In genomic region chr3:94070341-94070911, GRCh38 we compare ENCODE assay signal across 18 cellular contexts. TPM values are rescaled to one million over a fixed set of nuclear protein-coding genes. Genes with fewer than 3 reads are reported as not detected.
DNase-seq lines count a peak whose midpoint lies in the region; ATAC-seq, FAIRE-seq and TF ChIP-seq lines count a peak whose summit lies in the region.
"Had no signal": no experiment of that assay in that cellular context is flagged by ENCODE, and none has a peak within 500 bp of the region (broad histone marks: within the 10 kb centered on the region; RNA-seq: fewer than 3 reads in every experiment).

No MANE protein-coding gene starts in this region.

- CTCF ChIA-PET in Calu3 (lab: Charles Lee), result interaction anchor here (1.2 kb wide), 1 partner anchor 10 kb away, joined by 3 read pairs; no protein-coding TSS in a partner anchor

- no peaks in the 10 kb centered on the region for H3K27me3 Mint-ChIP-seq in activated naive CD4-positive, alpha-beta T cell treated with anti-CD3 and anti-CD28 coated beads, Interleukin-2, amount 50 U/mL, for 24 hours
- no peaks in the 10 kb centered on the region for H3K27me3 Mint-ChIP-seq in Calu3 (ENCODE audit: unreplicated experiment)

- no peaks in the 10 kb centered on the region for H3K4me1 ChIP-seq in kidney (ENCODE audit: control insufficient read depth in 1 of 2, insufficient read depth in 1 of 2, low read depth in 1 of 2, low read length in 2 of 2)

- H3K9ac ChIP-seq in kidney (ENCODE audit: low read length in 2 of 2), result no peak overlapping the region

- DNase-seq in activated naive CD4-positive, alpha-beta T cell treated with Interleukin-2 at 50 U/mL for 16 hours, result no peak
- DNase-seq in stimulated activated naive CD8-positive, alpha-beta T cell treated with anti-CD3 and anti-CD28 coated beads, Interleukin-15, Interleukin-2, amounts not matched to agents 100 U/mL and 50 U/mL, for 24 hours, result no peak
- no peak for DNase-seq in kidney
- no peak for DNase-seq in GDM1 (lab: John Stamatoyannopoulos, UW)
- no peak for DNase-seq in Calu3
- DNase-seq: activated gamma-delta T cell treated with Interleukin-2 at 50 U/mL for 16 hours, MV-4-11 had no signal

- peaks cover 93% of the 10 kb centered on the region for H3K4me1 Mint-ChIP-seq in activated naive CD4-positive, alpha-beta T cell treated with anti-CD3 and anti-CD28 coated beads, Interleukin-2, amount 50 U/mL, for 24 hours
- peaks cover 8% of the 10 kb centered on the region for H3K4me1 Mint-ChIP-seq in Calu3 (ENCODE audit: low read depth, unreplicated experiment)

- H3K36me3 ChIP-seq in kidney (ENCODE audit: control insufficient read depth in 1 of 2, insufficient read depth in 2 of 2, low read length in 2 of 2), result peaks cover 3 to 6% of the 10 kb centered on the region in 2 donors

- ATAC-seq in HG02571 (IDR thresholded peaks at IDR 0.05; ENCODE audit: unreplicated experiment) (peak; percentile 75), HG03378 (IDR thresholded peaks at IDR 0.05; ENCODE audit: unreplicated experiment) (peak; percentile 46)
- ATAC-seq in stimulated activated naive CD8-positive, alpha-beta T cell treated with anti-CD3 and anti-CD28 coated beads, Interleukin-15, Interleukin-2, amounts not matched to agents 100 U/mL and 50 U/mL, for 24 hours, result peak; percentile 61

- no peaks in the 10 kb centered on the region for H3K9me3 ChIP-seq in kidney (ENCODE audit: control insufficient read depth in 1 of 2, low read length in 2 of 2)
- H3K9me3 ChIP-seq: right atrium auricular region had no signal

- FAIRE-seq in kidney (lab: Jason Lieb, UNC), result no peak
- FAIRE-seq: TTC549 had no signal

- TF ChIP-seq CTCF in kidney (IDR thresholded peaks at IDR 0.05; ENCODE audit: borderline replicate concordance, extremely low read depth, insufficient read depth) (no peak), Calu3 (IDR thresholded peaks at IDR 0.05; ENCODE audit: unreplicated experiment) (no peak)

- no peak overlapping the region for H3K4me3 Mint-ChIP-seq in activated naive CD4-positive, alpha-beta T cell treated with anti-CD3 and anti-CD28 coated beads, Interleukin-2, amount 50 U/mL, for 24 hours
- no peak overlapping the region for H3K4me3 Mint-ChIP-seq in Calu3 (ENCODE audit: low read depth, unreplicated experiment)

- H3K4me3 ChIP-seq in kidney (ENCODE audit: low read length in 2 of 2), result no peak overlapping the region
- H3K4me3 ChIP-seq: hepatocyte, PC-9, right atrium auricular region had no signal

- H3K27ac Mint-ChIP-seq in activated naive CD4-positive, alpha-beta T cell treated with anti-CD3 and anti-CD28 coated beads, Interleukin-2, amount 50 U/mL, for 24 hours, result peak overlapping the region; percentile 43
- H3K27ac Mint-ChIP-seq in Calu3 (ENCODE audit: unreplicated experiment), result no peak overlapping the region

- no TSS peak for BruUV-seq in Calu3 (replicated peaks; lab: Mats Ljungman, UMichigan)

- no peak overlapping the region for H3K27ac ChIP-seq in kidney (ENCODE audit: low read depth in 2 of 2, low read length in 2 of 2)
- H3K27ac ChIP-seq: hepatocyte, PC-9, right atrium auricular region had no signal

- H3K9me3 Mint-ChIP-seq in activated naive CD4-positive, alpha-beta T cell treated with anti-CD3 and anti-CD28 coated beads, Interleukin-2, amount 50 U/mL, for 24 hours, result no peaks in the 10 kb centered on the region
- peaks cover 4% of the 10 kb centered on the region for H3K9me3 Mint-ChIP-seq in Calu3 (ENCODE audit: low read depth, unreplicated experiment)

- peaks cover 37% of the 10 kb centered on the region for H3K36me3 Mint-ChIP-seq in activated naive CD4-positive, alpha-beta T cell treated with anti-CD3 and anti-CD28 coated beads, Interleukin-2, amount 50 U/mL, for 24 hours
- no peaks in the 10 kb centered on the region for H3K36me3 Mint-ChIP-seq in Calu3 (ENCODE audit: insufficient read depth, unreplicated experiment)

- intact Hi-C loops in kidney (cut with DNase I), result no loop called here
- intact Hi-C loops in Calu3 (cut with micrococcal nuclease; ENCODE audit: unreplicated experiment), result no loop called here

RNA-seq across cellular contexts. Expression of gene NSUN3, which starts 7.6 kb away (rescaled TPM):
- total RNA-seq in kidney (16.3 TPM), Calu3 (2022) (10.1 and 13.6 TPM in 2 replicates)
- 6.5 TPM for polyA plus RNA-seq in kidney (ENCODE audit: insufficient read depth, low read depth, low replicate concordance)

RNA-seq across cellular contexts. Expression of gene DHFR2, which starts 7.7 kb away (rescaled TPM):
- total RNA-seq in kidney (9.9 TPM), Calu3 (2022) (5.0 and 5.4 TPM in 2 replicates)
- 4.0 TPM for polyA plus RNA-seq in kidney (ENCODE audit: insufficient read depth, low read depth, low replicate concordance)

RNA-seq across cellular contexts. Expression of gene STX19, which starts 42.0 kb away (rescaled TPM):
- total RNA-seq in kidney, result not detected
- polyA plus RNA-seq in kidney (ENCODE audit: insufficient read depth, low read depth, low replicate concordance), result 0.47 TPM
- total RNA-seq in Calu3 (2022), result 5.1 and 5.2 TPM in 2 replicates
- total RNA-seq: dermis microvascular lymphatic vessel endothelial cell, G401, mononuclear cell, right atrium auricular region had no signal
- polyA plus RNA-seq: AG04450 had no signal
